ENCODE assay signal across 8 cellular contexts in the genomic region with DNA sequence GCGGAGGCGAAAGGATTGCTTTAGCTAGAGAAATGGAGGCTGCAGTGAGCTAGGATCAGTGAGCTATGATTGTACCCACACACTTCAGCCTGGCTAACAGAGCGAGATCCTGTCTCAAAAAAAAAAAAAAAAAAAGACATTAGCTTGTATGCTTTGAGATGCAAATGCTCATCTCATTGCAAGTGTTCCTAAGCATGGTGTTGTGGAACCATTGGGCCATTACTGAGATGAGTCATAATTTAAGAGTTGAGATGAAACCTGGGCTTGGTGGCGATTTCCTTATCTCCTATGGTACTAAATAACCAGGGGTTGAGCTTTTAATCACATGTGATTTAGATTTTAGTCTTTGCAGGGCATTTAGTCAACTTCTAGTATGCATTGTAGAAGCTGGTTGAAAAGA. TPM values are rescaled to one million over a fixed set of nuclear protein-coding genes. Genes with fewer than 3 reads are reported as not detected.
A peak's percentile ranks its signal among the peaks of the same experiment; 100 is the strongest.
DNase-seq lines count a peak whose midpoint lies in the region; ATAC-seq, FAIRE-seq and TF ChIP-seq lines count a peak whose summit lies in the region.

No MANE protein-coding gene starts in this region.

- H3K9me3 ChIP-seq in small intestine (ENCODE audit: control insufficient read depth, low read depth) (no peaks in the 10 kb centered on the region), adrenal gland (replicated peaks in 1 of 3) (no peaks in the 10 kb centered on the region)

- no peak for ATAC-seq in activated CD8-positive, alpha-beta memory T cell treated with anti-CD3 and anti-CD28 coated beads, Interleukin-2, amount 10 ng/mL, durations not matched to agents 7 days and 5 days
- peak; percentile 24 for ATAC-seq in HG02973 (IDR thresholded peaks at IDR 0.05; ENCODE audit: unreplicated experiment)
- no peak for ATAC-seq in activated CD8-positive, alpha-beta T cell treated with anti-CD3 and anti-CD28 coated beads for 36 hours

- H3K4me3 Mint-ChIP-seq in activated CD8-positive, alpha-beta memory T cell treated with anti-CD3 and anti-CD28 coated beads, Interleukin-2, amount 10 ng/mL, durations not matched to agents 7 days and 5 days, result peak overlapping the region; percentile 98
- peak overlapping the region; percentile 83 for H3K4me3 Mint-ChIP-seq in activated CD8-positive, alpha-beta T cell treated with anti-CD3 and anti-CD28 coated beads for 36 hours

- DNase-seq in activated CD8-positive, alpha-beta memory T cell treated with anti-CD3 and anti-CD28 coated beads, Interleukin-2, amount 10 ng/mL, durations not matched to agents 7 days and 5 days, result no peak
- no peak for DNase-seq in activated CD8-positive, alpha-beta memory T cell treated with anti-CD3 and anti-CD28 coated beads for 24 hours
- DNase-seq in activated CD8-positive, alpha-beta T cell treated with anti-CD3 and anti-CD28 coated beads for 36 hours, result peak; percentile 23
- peak; percentile 70 for DNase-seq in small intestine
- DNase-seq in adrenal gland, result no peak
- no peak for DNase-seq in NK-92 (lab: John Stamatoyannopoulos, UW; ENCODE audit: unreplicated experiment)
- DNase-seq in NCI-H510A treated with DMSO at 0.1 percent for 48 hours (lab: John Stamatoyannopoulos, UW), result no peak

- no peaks in the 10 kb centered on the region for H3K9me3 Mint-ChIP-seq in activated CD8-positive, alpha-beta memory T cell treated with anti-CD3 and anti-CD28 coated beads, Interleukin-2, amount 10 ng/mL, durations not matched to agents 7 days and 5 days (ENCODE audit: low read depth)
- H3K9me3 Mint-ChIP-seq in activated CD8-positive, alpha-beta T cell treated with anti-CD3 and anti-CD28 coated beads for 36 hours, result no peaks in the 10 kb centered on the region

- intact Hi-C loops in activated CD8-positive, alpha-beta T cell treated with anti-CD3 and anti-CD28 coated beads for 36 hours (cut with micrococcal nuclease), result no loop called here
- intact Hi-C loops in adrenal gland (cut with DNase I), result no loop called here

- peaks cover 38% of the 10 kb centered on the region for H3K4me1 Mint-ChIP-seq in activated CD8-positive, alpha-beta memory T cell treated with anti-CD3 and anti-CD28 coated beads, Interleukin-2, amount 10 ng/mL, durations not matched to agents 7 days and 5 days
- peaks cover 39% of the 10 kb centered on the region for H3K4me1 Mint-ChIP-seq in activated CD8-positive, alpha-beta T cell treated with anti-CD3 and anti-CD28 coated beads for 36 hours (ENCODE audit: low read depth)

- H3K27me3 ChIP-seq in small intestine (ENCODE audit: control insufficient read depth in 2 of 2, insufficient read depth in 2 of 2, low read length in 2 of 2) (no peaks in the 10 kb centered on the region), adrenal gland (no peaks in the 10 kb centered on the region)

- H3K27ac Mint-ChIP-seq in activated CD8-positive, alpha-beta memory T cell treated with anti-CD3 and anti-CD28 coated beads, Interleukin-2, amount 10 ng/mL, durations not matched to agents 7 days and 5 days, result no peak overlapping the region
- H3K27ac Mint-ChIP-seq in activated CD8-positive, alpha-beta T cell treated with anti-CD3 and anti-CD28 coated beads for 36 hours, result no peak overlapping the region

- H3K36me3 Mint-ChIP-seq in activated CD8-positive, alpha-beta memory T cell treated with anti-CD3 and anti-CD28 coated beads, Interleukin-2, amount 10 ng/mL, durations not matched to agents 7 days and 5 days, result peaks cover 13% of the 10 kb centered on the region
- peaks cover 12% of the 10 kb centered on the region for H3K36me3 Mint-ChIP-seq in activated CD8-positive, alpha-beta T cell treated with anti-CD3 and anti-CD28 coated beads for 36 hours (ENCODE audit: low read depth)

- H3K4me3 ChIP-seq in small intestine (ENCODE audit: low read depth in 1 of 2, low read length in 2 of 2), result no peak overlapping the region
- no peak overlapping the region for H3K4me3 ChIP-seq in adrenal gland

- TF ChIP-seq POLR2A in adrenal gland (IDR thresholded peaks at IDR 0.05), result no peak

- no peak for TF ChIP-seq CTCF in activated CD8-positive, alpha-beta T cell treated with anti-CD3 and anti-CD28 coated beads for 36 hours (IDR thresholded peaks at IDR 0.05)
- no peak for TF ChIP-seq CTCF in adrenal gland (IDR thresholded peaks at IDR 0.05)

- WGBS in small intestine, 3 donors, result 60 to 80% (median 63%) methylated on average over 4 of the region's 4 CpGs
- 83 to 92% (median 87%) methylated on average over 4 of the region's 4 CpGs for WGBS in adrenal gland, 4 donors

- no peaks in the 10 kb centered on the region for H3K27me3 Mint-ChIP-seq in activated CD8-positive, alpha-beta memory T cell treated with anti-CD3 and anti-CD28 coated beads, Interleukin-2, amount 10 ng/mL, durations not matched to agents 7 days and 5 days
- H3K27me3 Mint-ChIP-seq in activated CD8-positive, alpha-beta T cell treated with anti-CD3 and anti-CD28 coated beads for 36 hours, result no peaks in the 10 kb centered on the region

- CTCF ChIA-PET in activated CD8-positive, alpha-beta memory T cell treated with anti-CD3 and anti-CD28 coated beads, Interleukin-2, amount 10 ng/mL, durations not matched to agents 7 days and 5 days (lab: Charles Lee), result interaction anchor here (0.7 to 4.5 kb wide), 5 partner anchors 31 to 68 kb away, joined by 3 to 29 read pairs (median 4); partner anchors contain the start of genes PJVK and PRKRA
- CTCF ChIA-PET in activated CD8-positive, alpha-beta T cell treated with anti-CD3 and anti-CD28 coated beads for 36 hours (lab: Charles Lee), result interaction anchor here (0.6 to 1.7 kb wide), 3 partner anchors 24 to 40 kb away, joined by 3 to 5 read pairs (median 4); no protein-coding TSS in a partner anchor

- POLR2A ChIA-PET in activated CD8-positive, alpha-beta T cell treated with anti-CD3 and anti-CD28 coated beads for 36 hours (lab: Charles Lee), result interaction anchor here (0.9 to 1.6 kb wide), 3 partner anchors 10 to 40 kb away, joined by 4 to 7 read pairs (median 4); partner anchors contain the start of genes PJVK and PRKRA

- H3K36me3 ChIP-seq in small intestine (ENCODE audit: control insufficient read depth in 2 of 2, insufficient read depth in 2 of 2, low read length in 2 of 2) (peaks cover 0 to 8% of the 10 kb centered on the region in 2 donors), adrenal gland (replicated peaks in 1 of 2) (no peaks in the 10 kb centered on the region)

- H3K27ac ChIP-seq in small intestine (ENCODE audit: low read depth in 1 of 2, low read length in 1 of 2) (no peak overlapping the region), adrenal gland (no peak overlapping the region)

- no peak for FAIRE-seq in small intestine (lab: Jason Lieb, UNC)

- H3K4me1 ChIP-seq in small intestine (ENCODE audit: control insufficient read depth in 2 of 2, insufficient read depth in 1 of 2, low read depth in 1 of 2, low read length in 1 of 2) (peaks cover 19 to 31% of the 10 kb centered on the region in 2 donors), adrenal gland (replicated peaks in 1 of 2) (peaks cover 42 to 63% of the 10 kb centered on the region in 2 donors)

RNA-seq across cellular contexts. Expression of gene PLEKHA3, which starts 2.2 kb away (rescaled TPM):
- total RNA-seq in activated CD8-positive, alpha-beta memory T cell treated with anti-CD3 and anti-CD28 coated beads, Interleukin-2, amount 10 ng/mL, durations not matched to agents 7 days and 5 days, result 10 to 100 TPM; 26.4 to 30.5 TPM
- total RNA-seq in activated CD8-positive, alpha-beta T cell treated with anti-CD3 and anti-CD28 coated beads for 36 hours, result 10 to 100 TPM; 21.0 to 22.2 TPM
- polyA plus RNA-seq in small intestine (1 to 10 TPM; 2.9 to 4.1 (median 3.3) TPM), adrenal gland (10 to 100 TPM in 1 of 3 donors, 1 to 10 TPM in 2; 1.8 to 33.4 (median 3.5) TPM)
- 10 to 100 TPM; 11.1 to 96.4 (median 40.1) TPM for total RNA-seq in adrenal gland

RNA-seq across cellular contexts. Expression of gene FKBP7, which starts 4.0 kb away (rescaled TPM):
- 1 to 10 TPM; 4.1 to 4.6 TPM for total RNA-seq in activated CD8-positive, alpha-beta memory T cell treated with anti-CD3 and anti-CD28 coated beads, Interleukin-2, amount 10 ng/mL, durations not matched to agents 7 days and 5 days
- 1 to 10 TPM; 2.1 to 3.0 TPM for total RNA-seq in activated CD8-positive, alpha-beta T cell treated with anti-CD3 and anti-CD28 coated beads for 36 hours
- polyA plus RNA-seq in small intestine (1 to 10 TPM in 2 of 3 donors, not detected in 1; 3.0 to 7.8 TPM), adrenal gland (10 to 100 TPM in 1 of 3 donors, 1 to 10 TPM in 2; 7.4 to 18.0 (median 8.9) TPM)
- 10 to 100 TPM in 3 of 8 donors, 1 to 10 TPM in 5; 5.3 to 14.3 (median 8.4) TPM for total RNA-seq in adrenal gland

RNA-seq across cellular contexts. Expression of gene PJVK, which starts 31.3 kb away (rescaled TPM):
- total RNA-seq in activated CD8-positive, alpha-beta memory T cell treated with anti-CD3 and anti-CD28 coated beads, Interleukin-2, amount 10 ng/mL, durations not matched to agents 7 days and 5 days, result 1 to 10 TPM; 1.8 to 1.9 TPM
- 1 to 10 TPM; 3.2 to 4.6 TPM for total RNA-seq in activated CD8-positive, alpha-beta T cell treated with anti-CD3 and anti-CD28 coated beads for 36 hours
- 1 to 10 TPM in 2 of 3 donors, not detected in 1; 1.0 to 1.1 TPM for polyA plus RNA-seq in small intestine
- total RNA-seq in adrenal gland, result 1 to 10 TPM in 6 of 8 donors, under 1 TPM in 1, not detected in 1; 0.70 to 4.8 (median 2.9) TPM
- polyA plus RNA-seq in adrenal gland, result 10 to 100 TPM in 2 of 3 donors, 1 to 10 TPM in 1; 3.2 to 19.6 (median 11.6) TPM

RNA-seq across cellular contexts. Expression of gene PRKRA, which starts 31.5 kb away (rescaled TPM):
- total RNA-seq in activated CD8-positive, alpha-beta memory T cell treated with anti-CD3 and anti-CD28 coated beads, Interleukin-2, amount 10 ng/mL, durations not matched to agents 7 days and 5 days, result 10 to 100 TPM; 33.5 to 37.5 TPM
- total RNA-seq in activated CD8-positive, alpha-beta T cell treated with anti-CD3 and anti-CD28 coated beads for 36 hours, result 10 to 100 TPM; 74.8 to 78.0 TPM
- polyA plus RNA-seq in small intestine (10 to 100 TPM; 26.6 to 31.4 (median 29.2) TPM), adrenal gland (10 to 100 TPM; 33.5 to 55.2 (median 38.9) TPM)
- total RNA-seq in adrenal gland, result 10 to 100 TPM; 34.5 to 54.4 (median 42.3) TPM

Comparison
In these comparisons a context has a peak if more than half of its experiments do, and no peak if none do; other contexts are left out.
1. DNase-seq: peak in activated CD8-positive, alpha-beta T cell treated with anti-CD3 and anti-CD28 coated beads for 36 hours (single experiment) and small intestine (single experiment); none in activated CD8-positive, alpha-beta memory T cell treated with anti-CD3 and anti-CD28 coated beads, Interleukin-2, amount 10 ng/mL, durations not matched to agents 7 days and 5 days (single experiment), activated CD8-positive, alpha-beta memory T cell treated with anti-CD3 and anti-CD28 coated beads for 24 hours (single experiment), adrenal gland (0 of 7), NK-92 (single experiment) and NCI-H510A treated with DMSO at 0.1 percent for 48 hours (single experiment).